20 cellular contexts compared by ENCODE assay signal in genomic region chr5:153365547-153365946, GRCh38.
A peak's percentile ranks its signal among the peaks of the same experiment; 100 is the strongest.
DNase-seq lines count a peak whose midpoint lies in the region; ATAC-seq and TF ChIP-seq lines count a peak whose summit lies in the region.
"Had no signal": no experiment of that assay in that cellular context is flagged by ENCODE, and none has a peak within 500 bp of the region (broad histone marks: within the 10 kb centered on the region; RNA-seq: fewer than 3 reads in every experiment).

No MANE protein-coding gene starts in this region.

- no peak for DNase-seq in activated T-cell treated with anti-CD3 and anti-CD28 coated beads, Interleukin-2, amount 50 U/mL, for 4 hours
- DNase-seq in H4 (ENCODE audit: low spot score) (no peak), ecto neural progenitor cell (ENCODE audit: low spot score) (no peak)
- DNase-seq: activated B cell treated with CpG ODN at 0.5 μM for 24 hours; activated effector memory CD4-positive, alpha-beta T cell treated with anti-CD3 and anti-CD28 coated beads, Interleukin-2, amount 50 U/mL, for 16 hours; aorta; BE2C; foreskin fibroblast; left colon; MM.1S; NCI-H2081; NCI-H748 treated with DMSO at 0.1 percent for 48 hours; stimulated activated CD4-positive, alpha-beta T cell treated with anti-CD3 and anti-CD28 coated beads, Interleukin-4, amount 100 ng/mL, for 1 hour; stimulated activated CD8-positive, alpha-beta memory T cell treated with anti-CD3 and anti-CD28 coated beads, Interleukin-4, amount 100 ng/mL, for 48 hours had no signal

- H2AFZ ChIP-seq in OCI-LY3 (ENCODE audit: low read depth, low read length) = no peak overlapping the region

- H3K36me3 ChIP-seq in OCI-LY3 (replicated peaks; ENCODE audit: low read depth, low read length) = no peaks in the 10 kb centered on the region
- H3K36me3 ChIP-seq: BE2C had no signal

- H3K4me1 ChIP-seq in OCI-LY3 (ENCODE audit: low read length) = peaks cover 9% of the 10 kb centered on the region
- H3K4me1 ChIP-seq: BE2C had no signal

- peak overlapping the region; percentile 27; the same call in 1 of the 2 replicates for H3K4me2 ChIP-seq in OCI-LY3 (ENCODE audit: low read length)

- no peak overlapping the region for H3K4me3 Mint-ChIP-seq in activated T-cell treated with anti-CD3 and anti-CD28 coated beads, Interleukin-2, amount 50 U/mL, for 4 hours
- H3K4me3 Mint-ChIP-seq: activated B cell treated with CpG ODN at 0.5 μM for 24 hours had no signal

- no peaks in the 10 kb centered on the region for H3K36me3 Mint-ChIP-seq in activated T-cell treated with anti-CD3 and anti-CD28 coated beads, Interleukin-2, amount 50 U/mL, for 4 hours (ENCODE audit: insufficient read depth)

- no peaks in the 10 kb centered on the region for H3K27me3 Mint-ChIP-seq in activated T-cell treated with anti-CD3 and anti-CD28 coated beads, Interleukin-2, amount 50 U/mL, for 4 hours (ENCODE audit: low read depth)
- H3K27me3 Mint-ChIP-seq: activated B cell treated with CpG ODN at 0.5 μM for 24 hours had no signal

- H3K9me3 Mint-ChIP-seq in activated T-cell treated with anti-CD3 and anti-CD28 coated beads, Interleukin-2, amount 50 U/mL, for 4 hours = no peaks in the 10 kb centered on the region
- H3K9me3 Mint-ChIP-seq: activated B cell treated with CpG ODN at 0.5 μM for 24 hours had no signal

- H4K20me1 ChIP-seq in OCI-LY3 (ENCODE audit: insufficient read depth, low read length) = no peaks in the 10 kb centered on the region

- no peak overlapping the region for H3K4me3 ChIP-seq in OCI-LY3 (ENCODE audit: low read length)

- H3K4me1 Mint-ChIP-seq in activated T-cell treated with anti-CD3 and anti-CD28 coated beads, Interleukin-2, amount 50 U/mL, for 4 hours (ENCODE audit: low read depth) = no peaks in the 10 kb centered on the region
- H3K4me1 Mint-ChIP-seq: activated B cell treated with CpG ODN at 0.5 μM for 24 hours had no signal

- TF ChIP-seq CTCF in OCI-LY3 (IDR thresholded peaks at IDR 0.05; ENCODE audit: low read depth, low read length) = no peak

- no peaks in the 10 kb centered on the region for H3K79me2 ChIP-seq in OCI-LY3 (ENCODE audit: low read length)

- no peaks in the 10 kb centered on the region for H3K9me3 ChIP-seq in OCI-LY3 (ENCODE audit: insufficient read depth, low read length)
- H3K9me3 ChIP-seq: BE2C had no signal

- no peaks in the 10 kb centered on the region for H3K27me3 ChIP-seq in OCI-LY3 (ENCODE audit: low read depth, low read length)
- H3K27me3 ChIP-seq: BE2C had no signal

- no peak overlapping the region for H3K9ac ChIP-seq in OCI-LY3 (ENCODE audit: low read length)

- no peak overlapping the region for H3K27ac ChIP-seq in OCI-LY3 (ENCODE audit: low read length)
- H3K27ac ChIP-seq: RWPE1 had no signal

- ATAC-seq in GM19043 (IDR thresholded peaks at IDR 0.05; ENCODE audit: low read depth, unreplicated experiment) (peak; percentile 54), GM21825 (IDR thresholded peaks at IDR 0.05; ENCODE audit: unreplicated experiment) (peak; percentile 75), HG03097 (IDR thresholded peaks at IDR 0.05; ENCODE audit: low FRiP score, unreplicated experiment) (peak; percentile 61), GM19452 (IDR thresholded peaks at IDR 0.05; ENCODE audit: unreplicated experiment) (no peak)
- ATAC-seq in activated T-cell treated with anti-CD3 and anti-CD28 coated beads, Interleukin-2, amount 50 U/mL, for 4 hours = no peak
- ATAC-seq: left colon had no signal

Comparison
In these comparisons a context has a peak if more than half of its experiments do, and no peak if none do; other contexts are left out.
1. ATAC-seq: peak in GM19043 (single experiment), GM21825 (single experiment) and HG03097 (single experiment); none in activated T-cell treated with anti-CD3 and anti-CD28 coated beads, Interleukin-2, amount 50 U/mL, for 4 hours (0 of 2) and GM19452 (single experiment).